ENCODE assay signal across 12 cellular contexts in the genomic region with DNA sequence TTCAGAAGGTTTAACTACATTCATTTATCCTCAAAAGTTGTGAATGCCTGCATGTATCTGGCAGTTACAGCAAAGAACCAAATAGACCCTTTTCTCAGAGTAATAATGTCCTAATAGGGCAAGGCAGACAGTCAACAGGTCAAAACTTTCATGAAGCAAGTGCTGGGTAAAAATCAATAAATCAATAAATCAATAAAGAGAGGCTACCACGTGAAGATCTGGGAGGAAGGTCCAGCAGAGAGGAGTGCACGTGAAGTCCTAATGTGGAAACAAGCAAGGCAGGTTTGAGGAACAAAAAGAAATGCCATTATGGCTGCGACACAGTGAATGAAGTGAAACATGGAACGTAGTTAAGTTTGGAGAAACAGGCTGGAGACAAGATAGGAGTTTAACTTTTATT. TPM values are rescaled to one million over a fixed set of nuclear protein-coding genes. Genes with fewer than 3 reads are reported as not detected.
"Had no signal": no experiment of that assay in that cellular context is flagged by ENCODE, and none has a peak within 500 bp of the region (broad histone marks: within the 10 kb centered on the region; RNA-seq: fewer than 3 reads in every experiment).

No MANE protein-coding gene starts in this region.

- H2AFZ ChIP-seq: GM23248, GM23338 had no signal

- H3K36me3 ChIP-seq: HAP-1 had no signal

- ATAC-seq: GM23338, HCT116 had no signal

- H3K27ac ChIP-seq: GM23248 had no signal

- FAIRE-seq: H1, H54 had no signal

- H3K9ac ChIP-seq: GM23248 had no signal

- H3K4me2 ChIP-seq: GM23338 had no signal

- H3K4me3 ChIP-seq: GM23248, GM23338, HAP-1 had no signal

- DNase-seq: GM23248, GOT3, H7, H9, HCEC 1CT, HFFc6 had no signal

RNA-seq across cellular contexts. Expression of gene C6orf118, which starts 36.3 kb away (rescaled TPM):
- total RNA-seq: GM23248, H4, H7, H9, HFFc6 had no signal
- polyA plus RNA-seq: GM23248 had no signal
